8 cellular contexts compared by ENCODE assay signal in the genomic region with DNA sequence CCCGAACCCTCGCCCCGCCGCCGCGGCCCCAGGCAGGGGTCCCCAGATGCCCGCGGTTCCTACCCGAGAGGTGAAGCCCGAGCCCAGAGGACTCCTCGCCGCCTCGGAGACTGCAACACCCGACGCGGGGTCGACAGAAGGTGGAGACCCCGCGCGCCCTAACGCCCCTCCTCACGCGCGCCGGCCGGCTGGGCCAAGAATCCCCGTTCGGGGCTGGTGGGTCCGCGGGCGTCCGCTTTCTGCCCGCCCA. TPM values are rescaled to one million over a fixed set of nuclear protein-coding genes. Genes with fewer than 3 reads are reported as not detected.
DNase-seq lines count a peak whose midpoint lies in the region; ATAC-seq and TF ChIP-seq lines count a peak whose summit lies in the region.

No MANE protein-coding gene starts in this region.

- H3F3A ChIP-seq in smooth muscle cell (ENCODE audit: low read depth), result no peaks in the 10 kb centered on the region

- H3K9me3 ChIP-seq in BLaER1 (no peaks in the 10 kb centered on the region), right cardiac atrium (ENCODE audit: control insufficient read depth, low read length) (no peaks in the 10 kb centered on the region), smooth muscle cell (replicated peaks; ENCODE audit: low read depth) (no peaks in the 10 kb centered on the region)

- H3K27ac ChIP-seq in BLaER1 (peak overlapping the region; percentile 100), right cardiac atrium (ENCODE audit: low read length) (peak overlapping the region; percentile 99), smooth muscle cell (ENCODE audit: low read depth) (peak overlapping the region; percentile 98)

- POLR2A ChIA-PET in activated CD8-positive, alpha-beta T cell treated with anti-CD3 and anti-CD28 coated beads for 36 hours (lab: Charles Lee), result interaction anchor here (1.4 kb wide), 2 partner anchors 8 to 10 kb away, joined by 5 to 6 read pairs; no protein-coding TSS in a partner anchor

- WGBS in right cardiac atrium, result under 1% methylated on average over 33 of the region's 33 CpGs
- under 1% methylated on average over 31 of the region's 33 CpGs for WGBS in smooth muscle cell (ENCODE audit: low lambda C conversion rate)

- CTCF ChIA-PET in activated CD8-positive, alpha-beta T cell treated with anti-CD3 and anti-CD28 coated beads for 36 hours (lab: Charles Lee), result no interaction called here

- peak overlapping the region; percentile 29 for H2AFZ ChIP-seq in smooth muscle cell (ENCODE audit: low read depth)

- H3K27me3 ChIP-seq in BLaER1 (no peaks in the 10 kb centered on the region), right cardiac atrium (ENCODE audit: control insufficient read depth, insufficient read depth) (no peaks in the 10 kb centered on the region), smooth muscle cell (ENCODE audit: low read depth) (no peaks in the 10 kb centered on the region)

- H3K4me1 ChIP-seq in BLaER1 (peaks cover 44% of the 10 kb centered on the region), right cardiac atrium (ENCODE audit: control insufficient read depth, insufficient read depth, low read length) (no peaks in the 10 kb centered on the region), smooth muscle cell (ENCODE audit: low read depth) (peaks cover 10% of the 10 kb centered on the region)

- peaks cover 50% of the 10 kb centered on the region for H3K79me2 ChIP-seq in smooth muscle cell (ENCODE audit: low read depth)

- H3K9ac ChIP-seq in BLaER1 (peak overlapping the region; percentile 99), smooth muscle cell (ENCODE audit: low read depth) (peak overlapping the region; percentile 98)

- H3K27me3 Mint-ChIP-seq in activated CD8-positive, alpha-beta T cell treated with anti-CD3 and anti-CD28 coated beads for 36 hours, result no peaks in the 10 kb centered on the region

- H3K4me3 Mint-ChIP-seq in activated CD8-positive, alpha-beta T cell treated with anti-CD3 and anti-CD28 coated beads for 36 hours, result peak overlapping the region; percentile 90

- H3K4me2 ChIP-seq in BLaER1 (peak overlapping the region; percentile 96), smooth muscle cell (peak overlapping the region; percentile 87)

- no peak for TF ChIP-seq CTCF in activated CD8-positive, alpha-beta T cell treated with anti-CD3 and anti-CD28 coated beads for 36 hours (IDR thresholded peaks at IDR 0.05)
- TF ChIP-seq CTCF in smooth muscle cell (IDR thresholded peaks at IDR 0.05; ENCODE audit: borderline replicate concordance, insufficient read depth, poor library complexity, severe bottlenecking), result no peak

- peaks cover 29% of the 10 kb centered on the region for H3K36me3 Mint-ChIP-seq in activated CD8-positive, alpha-beta T cell treated with anti-CD3 and anti-CD28 coated beads for 36 hours (ENCODE audit: low read depth)

- H3K4me3 ChIP-seq in BLaER1 (peak overlapping the region; percentile 84), right cardiac atrium (ENCODE audit: low read length) (peak overlapping the region; percentile 91), smooth muscle cell (peak overlapping the region; percentile 89)

- H3K36me3 ChIP-seq in BLaER1, result peaks cover 33% of the 10 kb centered on the region
- H3K36me3 ChIP-seq in smooth muscle cell (ENCODE audit: low read depth), result no peaks in the 10 kb centered on the region

- peaks cover 52% of the 10 kb centered on the region for H4K20me1 ChIP-seq in BLaER1
- peaks cover 50% of the 10 kb centered on the region for H4K20me1 ChIP-seq in smooth muscle cell (ENCODE audit: low read depth)

- intact Hi-C loops in activated CD8-positive, alpha-beta T cell treated with anti-CD3 and anti-CD28 coated beads for 36 hours (cut with micrococcal nuclease), result loop anchor here (2.0 kb wide), 1 partner anchor 29 kb away; no protein-coding TSS in a partner anchor
- intact Hi-C loops in right cardiac atrium (cut with DNase I), result no loop called here

- H3K4me1 Mint-ChIP-seq in activated CD8-positive, alpha-beta T cell treated with anti-CD3 and anti-CD28 coated beads for 36 hours (ENCODE audit: low read depth), result peaks cover 39% of the 10 kb centered on the region

- no peaks in the 10 kb centered on the region for H3K9me3 Mint-ChIP-seq in activated CD8-positive, alpha-beta T cell treated with anti-CD3 and anti-CD28 coated beads for 36 hours

- no peak for DNase-seq in activated CD8-positive, alpha-beta T cell treated with anti-CD3 and anti-CD28 coated beads for 36 hours
- DNase-seq in right cardiac atrium, result no peak
- no peak for DNase-seq in smooth muscle cell (lab: John Stamatoyannopoulos, UW; ENCODE audit: unreplicated experiment)
- DNase-seq in activated CD8-positive, alpha-beta memory T cell treated with anti-CD3 and anti-CD28 coated beads, Interleukin-2, amount 50 U/mL, for 48 hours, result no peak
- DNase-seq in NCI-H748 treated with DMSO at 0.1 percent for 48 hours (lab: John Stamatoyannopoulos, UW), result no peak
- DNase-seq in NCI-H69 (lab: John Stamatoyannopoulos, UW), result no peak

- ATAC-seq in HG02571 (IDR thresholded peaks at IDR 0.05; ENCODE audit: unreplicated experiment) (peak; percentile 19), right cardiac atrium (no peak)
- ATAC-seq in activated CD8-positive, alpha-beta T cell treated with anti-CD3 and anti-CD28 coated beads for 36 hours, result no peak

- peak overlapping the region; percentile 75 for H3K27ac Mint-ChIP-seq in activated CD8-positive, alpha-beta T cell treated with anti-CD3 and anti-CD28 coated beads for 36 hours

RNA-seq across cellular contexts. Expression of gene SUMO2, which starts 0.5 kb away (rescaled TPM):
- total RNA-seq in activated CD8-positive, alpha-beta T cell treated with anti-CD3 and anti-CD28 coated beads for 36 hours, result 100 to 1,000 TPM; 506 to 525 TPM
- total RNA-seq in right cardiac atrium, result 100 to 1,000 TPM; 249 to 272 (median 257) TPM
- 99.1 TPM for polyA plus RNA-seq in right cardiac atrium
- 104 and 111 TPM in 2 replicates for total RNA-seq in smooth muscle cell
- polyA plus RNA-seq in smooth muscle cell, result 416 and 419 TPM in 2 replicates

RNA-seq across cellular contexts. Expression of gene NUP85, which starts 23.2 kb away (rescaled TPM):
- total RNA-seq in activated CD8-positive, alpha-beta T cell treated with anti-CD3 and anti-CD28 coated beads for 36 hours, result 100 to 1,000 TPM; 108 to 116 TPM
- total RNA-seq in right cardiac atrium, result 10 to 100 TPM; 31.3 to 36.1 (median 34.2) TPM
- 16.3 TPM for polyA plus RNA-seq in right cardiac atrium
- 24.0 and 29.2 TPM in 2 replicates for total RNA-seq in smooth muscle cell
- 43.2 and 48.0 TPM in 2 replicates for polyA plus RNA-seq in smooth muscle cell

RNA-seq across cellular contexts. Expression of gene JPT1, which starts 27.9 kb away (rescaled TPM):
- total RNA-seq in activated CD8-positive, alpha-beta T cell treated with anti-CD3 and anti-CD28 coated beads for 36 hours, result 100 to 1,000 TPM; 203 to 208 TPM
- total RNA-seq in right cardiac atrium (10 to 100 TPM; 11.7 to 22.3 (median 17.9) TPM), smooth muscle cell (103 and 141 TPM in 2 replicates)
- polyA plus RNA-seq in right cardiac atrium (40.5 TPM), smooth muscle cell (240 and 288 TPM in 2 replicates)

RNA-seq across cellular contexts. Expression of gene NT5C, which starts 50.7 kb away (rescaled TPM):
- total RNA-seq in activated CD8-positive, alpha-beta T cell treated with anti-CD3 and anti-CD28 coated beads for 36 hours, result 10 to 100 TPM; 66.1 to 68.1 TPM
- total RNA-seq in right cardiac atrium (10 to 100 TPM; 29.1 to 35.9 (median 33.3) TPM), smooth muscle cell (25.8 and 39.9 TPM in 2 replicates)
- polyA plus RNA-seq in right cardiac atrium (37.5 TPM), smooth muscle cell (46.8 and 53.5 TPM in 2 replicates)
